ENCODE assay signal across 8 cellular contexts in genomic region chr11:72111803-72112540, GRCh38.
A peak's percentile ranks its signal among the peaks of the same experiment; 100 is the strongest.
DNase-seq lines count a peak whose midpoint lies in the region; ATAC-seq, FAIRE-seq and TF ChIP-seq lines count a peak whose summit lies in the region.

No MANE protein-coding gene starts in this region.

- FAIRE-seq in HTR-8/SVneo (lab: Jason Lieb, UNC) = no peak

- DNase-seq in D341Med (ENCODE audit: low spot score) (peak; percentile 86), HTR-8/SVneo (ENCODE audit: insufficient read length, low spot score) (peak; percentile 94), NOMO-1 treated with DMSO at 0.1 percent for 48 hours (lab: John Stamatoyannopoulos, UW; ENCODE audit: unreplicated experiment) (peak; percentile 100), epithelial cell of esophagus (ENCODE audit: low read depth) (peak; percentile 100), middle frontal gyrus (ENCODE audit: extremely low spot score, low spot score) (peak; percentile 99)
- peak; percentile 77 for DNase-seq in activated CD8-positive, alpha-beta memory T cell treated with anti-CD3 and anti-CD28 coated beads, Interleukin-2, amount 50 U/mL, for 4 hours
- DNase-seq in stimulated activated CD8-positive, alpha-beta memory T cell treated with anti-CD3 and anti-CD28 coated beads, Interleukin-2, amount 100 ng/mL, for 48 hours (ENCODE audit: low read depth in 2 of 2) = peak; percentile 67 to 78

- peak; percentile 88 for ATAC-seq in GM21381 (IDR thresholded peaks at IDR 0.05; ENCODE audit: unreplicated experiment)

- H3K4me3 ChIP-seq in epithelial cell of esophagus (ENCODE audit: low read length) = peak overlapping the region; percentile 88

- no peak for TF ChIP-seq CTCF in epithelial cell of esophagus (IDR thresholded peaks at IDR 0.05; ENCODE audit: insufficient read depth, low read depth, low read length, missing control alignments)

Comparison
In these comparisons a context has a peak if more than half of its experiments do, and no peak if none do; other contexts are left out.
1. Peak in every context shown above with its lines: DNase-seq, ATAC-seq and H3K4me3 ChIP-seq.